In genomic region chr5:14153932-14154646, GRCh38 we compare ENCODE assay signal across 7 cellular contexts. TPM values are rescaled to one million over a fixed set of nuclear protein-coding genes. Genes with fewer than 3 reads are reported as not detected.
A peak's percentile ranks its signal among the peaks of the same experiment; 100 is the strongest.
DNase-seq lines count a peak whose midpoint lies in the region; ATAC-seq and TF ChIP-seq lines count a peak whose summit lies in the region.

No MANE protein-coding gene starts in this region.

- no peaks in the 10 kb centered on the region for H3K9me3 Mint-ChIP-seq in natural killer cell
- no peaks in the 10 kb centered on the region for H3K9me3 Mint-ChIP-seq in activated T-cell treated with anti-CD3 and anti-CD28 coated beads, Interleukin-2, amount 50 U/mL, for 72 hours
- no peaks in the 10 kb centered on the region for H3K9me3 Mint-ChIP-seq in activated CD8-positive, alpha-beta T cell treated with anti-CD3 and anti-CD28 coated beads for 36 hours

- intact Hi-C loops in natural killer cell (cut with micrococcal nuclease): no loop called here
- intact Hi-C loops in activated CD8-positive, alpha-beta T cell treated with anti-CD3 and anti-CD28 coated beads for 36 hours (cut with micrococcal nuclease): no loop called here

- H3K27ac Mint-ChIP-seq in natural killer cell: peak overlapping the region in 1 of 2 donors; percentile 79
- H3K27ac Mint-ChIP-seq in activated T-cell treated with anti-CD3 and anti-CD28 coated beads, Interleukin-2, amount 50 U/mL, for 72 hours: no peak overlapping the region
- H3K27ac Mint-ChIP-seq in activated CD8-positive, alpha-beta T cell treated with anti-CD3 and anti-CD28 coated beads for 36 hours: no peak overlapping the region

- DNase-seq in MV-4-11 (lab: John Stamatoyannopoulos, UW) (peak; percentile 14), natural killer cell (no peak), cortex of kidney (lab: John Stamatoyannopoulos, UW) (no peak)
- DNase-seq in activated T-cell treated with anti-CD3 and anti-CD28 coated beads, Interleukin-2, amount 50 U/mL, for 72 hours: no peak
- no peak for DNase-seq in activated CD8-positive, alpha-beta T cell treated with anti-CD3 and anti-CD28 coated beads for 36 hours

- CTCF ChIA-PET in activated CD8-positive, alpha-beta T cell treated with anti-CD3 and anti-CD28 coated beads for 36 hours (lab: Charles Lee): no interaction called here

- H3K27me3 Mint-ChIP-seq in natural killer cell (ENCODE audit: low read depth in 2 of 2): peaks cover 0 to 10% of the 10 kb centered on the region in 2 donors
- peaks cover 24% of the 10 kb centered on the region for H3K27me3 Mint-ChIP-seq in activated T-cell treated with anti-CD3 and anti-CD28 coated beads, Interleukin-2, amount 50 U/mL, for 72 hours (ENCODE audit: low read depth)
- H3K27me3 Mint-ChIP-seq in activated CD8-positive, alpha-beta T cell treated with anti-CD3 and anti-CD28 coated beads for 36 hours: peaks cover 22% of the 10 kb centered on the region

- POLR2A ChIA-PET in activated CD8-positive, alpha-beta T cell treated with anti-CD3 and anti-CD28 coated beads for 36 hours (lab: Charles Lee): no interaction called here

- ATAC-seq in GM21528 (IDR thresholded peaks at IDR 0.05; ENCODE audit: low FRiP score, unreplicated experiment) (peak; percentile 45), esophagus mucosa (peak; percentile 45), natural killer cell (peak in 2 of 3 donors; percentile 68 to 70)
- ATAC-seq in activated T-cell treated with anti-CD3 and anti-CD28 coated beads, Interleukin-2, amount 50 U/mL, for 72 hours (replicated peaks in 1 of 2): no peak
- ATAC-seq in activated CD8-positive, alpha-beta T cell treated with anti-CD3 and anti-CD28 coated beads for 36 hours: no peak

- no peak for TF ChIP-seq CTCF in natural killer cell (IDR thresholded peaks at IDR 0.05)
- no peak for TF ChIP-seq CTCF in activated CD8-positive, alpha-beta T cell treated with anti-CD3 and anti-CD28 coated beads for 36 hours (IDR thresholded peaks at IDR 0.05)

- no peaks in the 10 kb centered on the region for H3K36me3 Mint-ChIP-seq in natural killer cell
- no peaks in the 10 kb centered on the region for H3K36me3 Mint-ChIP-seq in activated T-cell treated with anti-CD3 and anti-CD28 coated beads, Interleukin-2, amount 50 U/mL, for 72 hours (ENCODE audit: insufficient read depth in 2 of 2)
- no peaks in the 10 kb centered on the region for H3K36me3 Mint-ChIP-seq in activated CD8-positive, alpha-beta T cell treated with anti-CD3 and anti-CD28 coated beads for 36 hours (ENCODE audit: low read depth)

- peaks cover 17 to 28% of the 10 kb centered on the region in 2 donors for H3K4me1 Mint-ChIP-seq in natural killer cell
- H3K4me1 Mint-ChIP-seq in activated T-cell treated with anti-CD3 and anti-CD28 coated beads, Interleukin-2, amount 50 U/mL, for 72 hours (ENCODE audit: low read depth): no peaks in the 10 kb centered on the region
- peaks cover 6% of the 10 kb centered on the region for H3K4me1 Mint-ChIP-seq in activated CD8-positive, alpha-beta T cell treated with anti-CD3 and anti-CD28 coated beads for 36 hours (ENCODE audit: low read depth)

- H3K4me3 Mint-ChIP-seq in natural killer cell: no peak overlapping the region
- no peak overlapping the region for H3K4me3 Mint-ChIP-seq in activated T-cell treated with anti-CD3 and anti-CD28 coated beads, Interleukin-2, amount 50 U/mL, for 72 hours
- H3K4me3 Mint-ChIP-seq in activated CD8-positive, alpha-beta T cell treated with anti-CD3 and anti-CD28 coated beads for 36 hours: no peak overlapping the region

RNA-seq across cellular contexts. Expression of gene TRIO, which starts 10.9 kb away (rescaled TPM):
- 42.0 TPM for total RNA-seq in esophagus mucosa
- total RNA-seq in natural killer cell: 100 to 1,000 TPM in 1 of 3 donors, 10 to 100 TPM in 2; 84.6 to 136 (median 94.3) TPM
- 10 to 100 TPM; 13.2 to 14.0 TPM for total RNA-seq in activated T-cell treated with anti-CD3 and anti-CD28 coated beads, Interleukin-2, amount 50 U/mL, for 72 hours
- total RNA-seq in activated CD8-positive, alpha-beta T cell treated with anti-CD3 and anti-CD28 coated beads for 36 hours: 10 to 100 TPM; 11.4 to 11.5 TPM

Comparison
In these comparisons a context has a peak if more than half of its experiments do, and no peak if none do; other contexts are left out.
1. ATAC-seq: peak in GM21528 (single experiment), esophagus mucosa (single experiment) and natural killer cell (2 of 3); none in activated T-cell treated with anti-CD3 and anti-CD28 coated beads, Interleukin-2, amount 50 U/mL, for 72 hours (0 of 2) and activated CD8-positive, alpha-beta T cell treated with anti-CD3 and anti-CD28 coated beads for 36 hours (single experiment).